1 cellular context compared by ENCODE assay signal in genomic region chr7:159145544-159145891, GRCh38.
TF ChIP-seq lines count a peak whose summit lies in the region.

No MANE protein-coding gene starts in this region.

TF ChIP-seq in SK-N-SH, 30 proteins besides CTCF, POLR2A, EP300 and RAD21 (continued from another document):
- TF ChIP-seq REST (IDR thresholded peaks at IDR 0.05; ENCODE audit: low read depth, low read length): no peak
- TF ChIP-seq SIN3A (IDR thresholded peaks at IDR 0.05; ENCODE audit: borderline replicate concordance, low read depth, low read length): no peak
- no peak for TF ChIP-seq TCF12 (IDR thresholded peaks at IDR 0.05)
- TF ChIP-seq RXRA (IDR thresholded peaks at IDR 0.05; ENCODE audit: borderline replicate concordance, low read depth): no peak
- TF ChIP-seq NFIC (IDR thresholded peaks at IDR 0.05; ENCODE audit: borderline replicate concordance): no peak
- TF ChIP-seq YY1 (IDR thresholded peaks at IDR 0.05; ENCODE audit: low read depth): no peak
